Comparison of ENCODE assay signal across 11 cellular contexts in the genomic region with DNA sequence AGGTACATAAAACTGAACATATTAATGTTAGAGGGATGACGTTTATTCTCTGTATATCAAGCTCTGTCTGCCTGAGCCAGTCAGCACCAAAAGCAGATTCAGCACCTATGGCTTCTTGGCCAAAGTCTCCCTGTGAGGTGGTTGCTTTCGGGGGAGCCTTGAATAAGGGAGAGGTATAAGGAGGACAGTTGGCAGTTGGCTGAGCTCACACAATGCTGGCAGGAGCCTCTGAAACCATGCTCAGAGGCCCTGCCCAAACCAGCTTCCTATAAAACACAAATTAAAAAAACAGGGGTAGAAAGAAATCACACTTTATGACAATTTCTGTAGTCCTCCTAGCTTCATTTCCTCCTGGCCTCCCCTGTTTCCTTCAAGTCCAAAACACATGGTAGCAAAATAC. TPM values are rescaled to one million over a fixed set of nuclear protein-coding genes. Genes with fewer than 3 reads are reported as not detected.
DNase-seq lines count a peak whose midpoint lies in the region; ATAC-seq and TF ChIP-seq lines count a peak whose summit lies in the region.
"Had no signal": no experiment of that assay in that cellular context is flagged by ENCODE, and none has a peak within 500 bp of the region (broad histone marks: within the 10 kb centered on the region; RNA-seq: fewer than 3 reads in every experiment).

No MANE protein-coding gene starts in this region.

- 41 to 46% methylated on average over 2 of the region's 2 CpGs for WGBS in lung, 2 donors
- WGBS in thyroid gland, 2 donors: 71 to 76% methylated on average over 2 of the region's 2 CpGs
- 63 to 75% (median 75%) methylated on average over 2 of the region's 2 CpGs for WGBS in ovary, 3 donors

- TF ChIP-seq POLR2A in thyroid gland (IDR thresholded peaks at IDR 0.05): no peak
- TF ChIP-seq POLR2A in ovary (IDR thresholded peaks at IDR 0.05): no peak

- no peak for DNase-seq in activated T-cell treated with anti-CD3 and anti-CD28 coated beads, Interleukin-2, amount 50 U/mL, for 24 hours
- DNase-seq in activated T-cell treated with anti-CD3 and anti-CD28 coated beads for 4 hours: no peak
- DNase-seq in activated naive CD8-positive, alpha-beta T cell treated with anti-CD3 and anti-CD28 coated beads, Interleukin-2, amount 50 U/mL, for 24 hours: no peak
- DNase-seq in lung (ENCODE audit: low spot score): no peak
- no peak for DNase-seq in thyroid gland
- no peak for DNase-seq in WERI-Rb-1
- DNase-seq in ovary: no peak
- DNase-seq: activated CD4-positive, alpha-beta T cell treated with anti-CD3 and anti-CD28 coated beads for 48 hours; erythroblast had no signal

- intact Hi-C loops in thyroid gland (cut with DNase I): no loop called here
- intact Hi-C loops in ovary (cut with DNase I): no loop called here

- H3K4me3 ChIP-seq in lung (no peak overlapping the region), thyroid gland (replicated peaks in 1 of 3) (no peak overlapping the region), WERI-Rb-1 (ENCODE audit: low read depth, low read length) (no peak overlapping the region), ovary (no peak overlapping the region)
- H3K4me3 ChIP-seq: BLaER1 had no signal

- no peak for TF ChIP-seq CTCF in lung (IDR thresholded peaks at IDR 0.05; ENCODE audit: control extremely low read depth, extremely low read depth)
- TF ChIP-seq CTCF in thyroid gland (IDR thresholded peaks at IDR 0.05): no peak
- TF ChIP-seq CTCF in WERI-Rb-1 (IDR thresholded peaks at IDR 0.05; ENCODE audit: low read depth, low read length): no peak
- no peak for TF ChIP-seq CTCF in ovary (IDR thresholded peaks at IDR 0.05)

- H3K36me3 ChIP-seq in lung (ENCODE audit: control insufficient read depth in 2 of 2, insufficient read depth in 2 of 2, low read length in 2 of 2) (no peaks in the 10 kb centered on the region), thyroid gland (no peaks in the 10 kb centered on the region), WERI-Rb-1 (no peaks in the 10 kb centered on the region), ovary (no peaks in the 10 kb centered on the region)
- H3K36me3 ChIP-seq: BLaER1 had no signal

- H3K27me3 ChIP-seq in lung (ENCODE audit: control insufficient read depth, insufficient read depth): no peaks in the 10 kb centered on the region
- H3K27me3 ChIP-seq in thyroid gland: no peaks in the 10 kb centered on the region
- H3K27me3 ChIP-seq in WERI-Rb-1 (ENCODE audit: insufficient read depth, low read depth, severe bottlenecking): no peaks in the 10 kb centered on the region
- no peaks in the 10 kb centered on the region for H3K27me3 ChIP-seq in ovary
- H3K27me3 ChIP-seq: BLaER1 had no signal

- H3K4me1 Mint-ChIP-seq in activated T-cell treated with anti-CD3 and anti-CD28 coated beads, Interleukin-2, amount 50 U/mL, for 24 hours (ENCODE audit: low read depth): peaks cover 93% of the 10 kb centered on the region
- peaks cover 97% of the 10 kb centered on the region for H3K4me1 Mint-ChIP-seq in activated naive CD8-positive, alpha-beta T cell treated with anti-CD3 and anti-CD28 coated beads, Interleukin-2, amount 50 U/mL, for 24 hours

- H3K9me3 ChIP-seq in lung (ENCODE audit: control insufficient read depth in 2 of 2, insufficient read depth in 1 of 2, low read length in 1 of 2) (no peaks in the 10 kb centered on the region), thyroid gland (no peaks in the 10 kb centered on the region), WERI-Rb-1 (ENCODE audit: severe bottlenecking) (no peaks in the 10 kb centered on the region), ovary (no peaks in the 10 kb centered on the region)
- H3K9me3 ChIP-seq: BLaER1 had no signal

- TF ChIP-seq EP300 in ovary (IDR thresholded peaks at IDR 0.05): no peak

- H3K27ac Mint-ChIP-seq in activated T-cell treated with anti-CD3 and anti-CD28 coated beads, Interleukin-2, amount 50 U/mL, for 24 hours: peak overlapping the region; percentile 96
- H3K27ac Mint-ChIP-seq in activated naive CD8-positive, alpha-beta T cell treated with anti-CD3 and anti-CD28 coated beads, Interleukin-2, amount 50 U/mL, for 24 hours: peak overlapping the region; percentile 92

- H3K36me3 Mint-ChIP-seq in activated T-cell treated with anti-CD3 and anti-CD28 coated beads, Interleukin-2, amount 50 U/mL, for 24 hours (ENCODE audit: low read depth): peaks cover 66% of the 10 kb centered on the region
- peaks cover 37% of the 10 kb centered on the region for H3K36me3 Mint-ChIP-seq in activated naive CD8-positive, alpha-beta T cell treated with anti-CD3 and anti-CD28 coated beads, Interleukin-2, amount 50 U/mL, for 24 hours (ENCODE audit: low read depth)

- peak overlapping the region; percentile 60 for H3K4me3 Mint-ChIP-seq in activated T-cell treated with anti-CD3 and anti-CD28 coated beads, Interleukin-2, amount 50 U/mL, for 24 hours
- H3K4me3 Mint-ChIP-seq in activated naive CD8-positive, alpha-beta T cell treated with anti-CD3 and anti-CD28 coated beads, Interleukin-2, amount 50 U/mL, for 24 hours: peak overlapping the region; percentile 57

- H3K4me1 ChIP-seq in lung (ENCODE audit: control insufficient read depth in 2 of 2, insufficient read depth in 2 of 2, low read length in 2 of 2) (peaks cover 28 to 39% of the 10 kb centered on the region in 2 donors), thyroid gland (peaks cover 31 to 42% of the 10 kb centered on the region in 2 donors), ovary (ENCODE audit: insufficient read depth) (peaks cover 13% of the 10 kb centered on the region)

- no peaks in the 10 kb centered on the region for H3K27me3 Mint-ChIP-seq in activated T-cell treated with anti-CD3 and anti-CD28 coated beads, Interleukin-2, amount 50 U/mL, for 24 hours
- H3K27me3 Mint-ChIP-seq in activated naive CD8-positive, alpha-beta T cell treated with anti-CD3 and anti-CD28 coated beads, Interleukin-2, amount 50 U/mL, for 24 hours: no peaks in the 10 kb centered on the region

- H3K27ac ChIP-seq in lung (ENCODE audit: low read depth in 1 of 2, low read length in 1 of 2) (peak overlapping the region; percentile 73 to 85), thyroid gland (peak overlapping the region; percentile 62 to 78 (median 65)), WERI-Rb-1 (no peak overlapping the region), ovary (no peak overlapping the region)

- ATAC-seq in activated naive CD8-positive, alpha-beta T cell treated with anti-CD3 and anti-CD28 coated beads, Interleukin-2, amount 50 U/mL, for 24 hours: no peak
- ATAC-seq in lung (ENCODE audit: insufficient read depth, low FRiP score) (no peak), GM18868 (IDR thresholded peaks at IDR 0.05; ENCODE audit: unreplicated experiment) (no peak)

- no peaks in the 10 kb centered on the region for H3K9me3 Mint-ChIP-seq in activated T-cell treated with anti-CD3 and anti-CD28 coated beads, Interleukin-2, amount 50 U/mL, for 24 hours
- no peaks in the 10 kb centered on the region for H3K9me3 Mint-ChIP-seq in activated naive CD8-positive, alpha-beta T cell treated with anti-CD3 and anti-CD28 coated beads, Interleukin-2, amount 50 U/mL, for 24 hours

RNA-seq across cellular contexts. Expression of gene ARHGEF3, which starts 18.8 kb away (rescaled TPM):
- total RNA-seq in lung (10 to 100 TPM; 25.9 to 40.9 TPM), thyroid gland (10 to 100 TPM; 15.7 to 20.8 (median 18.8) TPM), ovary (10 to 100 TPM; 23.5 to 48.1 (median 39.5) TPM)
- polyA plus RNA-seq in lung (10 to 100 TPM; 10.4 to 16.0 TPM), ovary (10 to 100 TPM; 23.9 to 48.2 TPM)

Comparison
In these comparisons a context has a peak if more than half of its experiments do, and no peak if none do; other contexts are left out.
1. H3K27ac ChIP-seq: peak in lung (2 of 2) and thyroid gland (3 of 3); none in WERI-Rb-1 (single experiment) and ovary (0 of 2).